ENCODE assay signal across 8 cellular contexts in the genomic region with DNA sequence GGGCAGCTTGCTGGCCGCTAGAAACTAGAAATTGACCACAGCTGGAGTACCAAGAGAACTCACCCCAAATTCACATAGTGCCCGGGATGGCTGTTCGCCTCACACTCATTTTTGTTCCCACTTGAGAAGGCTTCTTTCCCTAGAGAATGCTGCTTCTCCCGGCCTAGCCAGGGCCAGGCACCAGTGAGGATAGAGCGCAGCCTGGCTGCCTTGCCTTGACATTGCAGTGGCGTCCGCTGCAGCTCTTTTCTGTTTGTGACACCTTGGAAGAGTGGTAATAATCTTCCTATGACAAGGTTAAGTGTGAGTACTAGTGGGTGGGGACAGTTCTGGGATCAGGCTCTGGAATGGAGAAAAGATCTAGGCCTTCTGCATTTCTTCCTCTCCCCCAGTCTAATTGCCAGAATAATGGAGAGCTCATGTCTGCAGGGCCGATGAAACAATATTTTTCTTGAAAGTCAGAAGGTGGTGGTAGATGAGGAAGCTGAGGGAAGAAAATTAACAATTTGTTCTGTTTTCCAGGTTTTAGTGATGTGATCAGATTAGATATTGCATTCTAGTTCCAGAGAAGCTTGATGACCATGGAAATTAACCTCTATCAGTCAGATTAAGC. TPM values are rescaled to one million over a fixed set of nuclear protein-coding genes. Genes with fewer than 3 reads are reported as not detected.
A peak's percentile ranks its signal among the peaks of the same experiment; 100 is the strongest.
DNase-seq lines count a peak whose midpoint lies in the region; ATAC-seq and TF ChIP-seq lines count a peak whose summit lies in the region.

No MANE protein-coding gene starts in this region.

- ATAC-seq in HG02678 (IDR thresholded peaks at IDR 0.05; ENCODE audit: unreplicated experiment) (peak; percentile 34), sciatic nerve (peak; percentile 83), GM18520 (IDR thresholded peaks at IDR 0.05; ENCODE audit: unreplicated experiment) (no peak)

- no peaks in the 10 kb centered on the region for H3K36me3 Mint-ChIP-seq in brain

- H3K9me3 Mint-ChIP-seq in brain, result no peaks in the 10 kb centered on the region

- DNase-seq in NCI-H146 treated with DMSO at 0.1 percent for 48 hours (lab: John Stamatoyannopoulos, UW; ENCODE audit: unreplicated experiment) (peak; percentile 63), T-helper 2 cell (peak in 4 of 5 experiments; percentile 46 to 75 (median 50)), sciatic nerve (ENCODE audit: low spot score) (peak; percentile 85)

- H3K4me1 Mint-ChIP-seq in brain, result peaks cover 84% of the 10 kb centered on the region

- peak overlapping the region; percentile 94 to 99 (median 98) for H3K27ac Mint-ChIP-seq in brain

- H3K4me3 Mint-ChIP-seq in brain, result peak overlapping the region; percentile 88 to 97 (median 93)

- TF ChIP-seq CTCF in GM12801 (IDR thresholded peaks at IDR 0.05; ENCODE audit: extremely low read depth, insufficient read length) (peak; percentile 68), brain (conservative IDR thresholded peaks at IDR 0.05) (peak; percentile 97 to 98)

- H3K27me3 Mint-ChIP-seq in brain, result no peaks in the 10 kb centered on the region

- intact Hi-C loops in sciatic nerve (cut with DNase I), result no loop called here

- peak overlapping the region; percentile 78 for H3K4me3 ChIP-seq in iPS-11a (ENCODE audit: low read depth, low read length)

RNA-seq across cellular contexts. Expression of a gene that starts 3.7 kb away (rescaled TPM):
- polyA plus RNA-seq in brain (ENCODE audit: insufficient read depth, low read depth, low replicate concordance), result 0.29 TPM
- 0.62 TPM for total RNA-seq in sciatic nerve

RNA-seq across cellular contexts. Expression of a gene that starts 6.1 kb away (rescaled TPM):
- polyA plus RNA-seq in brain (ENCODE audit: insufficient read depth, low read depth, low replicate concordance), result 49.4 TPM
- total RNA-seq in sciatic nerve, result 43.2 TPM

RNA-seq across cellular contexts. Expression of a gene that starts 34.5 kb away (rescaled TPM):
- polyA plus RNA-seq in brain (ENCODE audit: insufficient read depth, low read depth, low replicate concordance), result 21.3 TPM
- total RNA-seq in sciatic nerve, result 91.1 TPM

RNA-seq across cellular contexts. Expression of a gene that starts 46.9 kb away (rescaled TPM):
- polyA plus RNA-seq in brain (ENCODE audit: insufficient read depth, low read depth, low replicate concordance), result not detected
- not detected for total RNA-seq in sciatic nerve

RNA-seq across cellular contexts. Expression of a gene that starts 51.3 kb away (rescaled TPM):
- polyA plus RNA-seq in brain (ENCODE audit: insufficient read depth, low read depth, low replicate concordance), result not detected
- total RNA-seq in sciatic nerve, result not detected
